ENCODE assay signal across 23 cellular contexts in genomic region chr11:78019808-78020207, GRCh38. TPM values are rescaled to one million over a fixed set of nuclear protein-coding genes. Genes with fewer than 3 reads are reported as not detected.
DNase-seq lines count a peak whose midpoint lies in the region; ATAC-seq and TF ChIP-seq lines count a peak whose summit lies in the region.
"Had no signal": no experiment of that assay in that cellular context is flagged by ENCODE, and none has a peak within 500 bp of the region (broad histone marks: within the 10 kb centered on the region; RNA-seq: fewer than 3 reads in every experiment).

No MANE protein-coding gene starts in this region.

- peak overlapping the region; percentile 6 for H3K27ac Mint-ChIP-seq in Caco-2 (ENCODE audit: unreplicated experiment)
- H3K27ac Mint-ChIP-seq: activated naive CD4-positive, alpha-beta T cell treated with anti-CD3 and anti-CD28 coated beads, Interleukin-2, amount 50 U/mL, for 24 hours; CD4-positive, alpha-beta T cell; naive thymus-derived CD4-positive, alpha-beta T cell had no signal

- H3K36me3 Mint-ChIP-seq in Caco-2 (ENCODE audit: insufficient read depth, unreplicated experiment): no peaks in the 10 kb centered on the region
- H3K36me3 Mint-ChIP-seq: activated naive CD4-positive, alpha-beta T cell treated with anti-CD3 and anti-CD28 coated beads, Interleukin-2, amount 50 U/mL, for 24 hours; naive thymus-derived CD4-positive, alpha-beta T cell had no signal

- WGBS in SK-N-SH (ENCODE audit: low lambda C conversion rate): 51% methylated on average over 4 of the region's 4 CpGs

- DNase-seq in Caco-2 (no peak), SK-N-SH (no peak), kidney epithelial cell (ENCODE audit: low read depth) (peak; percentile 48), DMS153 (lab: John Stamatoyannopoulos, UW) (no peak), GM10266 (ENCODE audit: extremely low spot score) (no peak)
- DNase-seq: ACHN; activated CD4-positive, alpha-beta T cell treated with anti-CD3 and anti-CD28 coated beads for 4 hours; CD4-positive, alpha-beta T cell; effector CD4-positive, alpha-beta T cell; foreskin fibroblast; GM23248; naive thymus-derived CD4-positive, alpha-beta T cell; NCI-H1436 treated with DMSO at 0.1 percent for 48 hours; NCI-H345; Right ventricle myocardium superior; stimulated activated CD4-positive, alpha-beta T cell treated with anti-CD3 and anti-CD28 coated beads, Interleukin-12 subunit alpha, Interleukin-12 subunit beta, amount 100 ng/mL, for 4 hours; stimulated activated naive CD4-positive, alpha-beta T cell; upper lobe of left lung had no signal

- no peaks in the 10 kb centered on the region for H3F3A ChIP-seq in SK-N-SH (replicated peaks; ENCODE audit: insufficient read depth)

- BruUV-seq in Caco-2 (replicated peaks; lab: Mats Ljungman, UMichigan): no TSS peak

- ATAC-seq in HG02610 (IDR thresholded peaks at IDR 0.05; ENCODE audit: unreplicated experiment): no peak
- ATAC-seq: naive thymus-derived CD4-positive, alpha-beta T cell had no signal

- TF ChIP-seq CTCF in Caco-2 (IDR thresholded peaks at IDR 0.05; ENCODE audit: insufficient read depth in 1 of 2, low read depth in 1 of 2, low read length in 1 of 2, severe bottlenecking in 1 of 2, unreplicated experiment in 1 of 2) (no peak), SK-N-SH (IDR thresholded peaks at IDR 0.05) (no peak), kidney epithelial cell (IDR thresholded peaks at IDR 0.05; ENCODE audit: insufficient read depth, low read length, poor library complexity, severe bottlenecking) (no peak), GM10266 (IDR thresholded peaks at IDR 0.05; ENCODE audit: control insufficient read depth, insufficient read depth, low read depth, missing control alignments) (no peak)

- H3K9me3 Mint-ChIP-seq in Caco-2 (ENCODE audit: unreplicated experiment): no peaks in the 10 kb centered on the region
- H3K9me3 Mint-ChIP-seq: activated naive CD4-positive, alpha-beta T cell treated with anti-CD3 and anti-CD28 coated beads, Interleukin-2, amount 50 U/mL, for 24 hours; CD4-positive, alpha-beta T cell; naive thymus-derived CD4-positive, alpha-beta T cell had no signal

- CTCF ChIA-PET in Caco-2 (lab: Charles Lee) (interaction anchor here (0.6 to 1.8 kb wide), 2 partner anchors 16 to 20 kb away, joined by 6 to 9 read pairs; no protein-coding TSS in a partner anchor), SK-N-SH (lab: Yijun Ruan, JAX) (interaction anchor here (1.3 kb wide), 1 partner anchor 26 kb away, joined by 6 read pairs; no protein-coding TSS in a partner anchor)

- peaks cover 14% of the 10 kb centered on the region for H3K4me1 Mint-ChIP-seq in Caco-2 (ENCODE audit: low read depth, unreplicated experiment)

- no peaks in the 10 kb centered on the region for H3K79me2 ChIP-seq in SK-N-SH (ENCODE audit: insufficient read depth)

- no peak overlapping the region for H3K4me3 Mint-ChIP-seq in Caco-2 (ENCODE audit: unreplicated experiment)
- H3K4me3 Mint-ChIP-seq: activated naive CD4-positive, alpha-beta T cell treated with anti-CD3 and anti-CD28 coated beads, Interleukin-2, amount 50 U/mL, for 24 hours; CD4-positive, alpha-beta T cell; naive thymus-derived CD4-positive, alpha-beta T cell had no signal

- H3K4me3 ChIP-seq in Caco-2 (ENCODE audit: low read depth, low read length) (no peak overlapping the region), SK-N-SH (ENCODE audit: low read depth in 2 of 2, low read length in 1 of 2) (no peak overlapping the region), kidney epithelial cell (ENCODE audit: low read depth, low read length) (no peak overlapping the region)
- H3K4me3 ChIP-seq: GM23248, prostate gland had no signal

- no peaks in the 10 kb centered on the region for H4K20me1 ChIP-seq in SK-N-SH (ENCODE audit: insufficient read depth)

- intact Hi-C loops in Caco-2 (cut with micrococcal nuclease; ENCODE audit: unreplicated experiment): loop anchor here (1.0 to 2.0 kb wide), 2 partner anchors 20 to 27 kb away; no protein-coding TSS in a partner anchor

- H3K27ac ChIP-seq in SK-N-SH (ENCODE audit: low read depth in 2 of 2, low read length in 1 of 2): peak overlapping the region in 1 of 2 experiments; percentile 3; a peak in 1 of 4 replicates
- H3K27ac ChIP-seq: GM23248, prostate gland, upper lobe of left lung had no signal

- H3K9ac ChIP-seq in SK-N-SH: no peak overlapping the region
- H3K9ac ChIP-seq: GM23248 had no signal

- no peak for TF ChIP-seq RAD21 in SK-N-SH (IDR thresholded peaks at IDR 0.05; ENCODE audit: low read length)

- H3K4me1 ChIP-seq in Caco-2 (peaks cover 20% of the 10 kb centered on the region; the same call in 1 of the 2 replicates), SK-N-SH (ENCODE audit: control insufficient read depth in 1 of 2, insufficient read depth in 2 of 2, low read depth in 1 of 2, low read length in 1 of 2) (no peaks in the 10 kb centered on the region)
- H3K4me1 ChIP-seq: prostate gland had no signal

- H3K36me3 ChIP-seq in Caco-2 (ENCODE audit: control insufficient read depth, insufficient read depth, low read length) (no peaks in the 10 kb centered on the region), SK-N-SH (replicated peaks in 1 of 2; ENCODE audit: control insufficient read depth in 1 of 2, insufficient read depth in 2 of 2, low read length in 1 of 2) (no peaks in the 10 kb centered on the region), kidney epithelial cell (ENCODE audit: control insufficient read depth, insufficient read depth, low read length) (no peaks in the 10 kb centered on the region)

- POLR2A ChIA-PET in Caco-2 (lab: Charles Lee) (no interaction called here), SK-N-SH (lab: Yijun Ruan, JAX) (no interaction called here)

- H3K9me3 ChIP-seq in Caco-2 (no peaks in the 10 kb centered on the region), SK-N-SH (no peaks in the 10 kb centered on the region)
- H3K9me3 ChIP-seq: prostate gland, upper lobe of left lung had no signal

- no peak overlapping the region for H3K4me2 ChIP-seq in SK-N-SH

- TF ChIP-seq EP300 in SK-N-SH (IDR thresholded peaks at IDR 0.05; ENCODE audit: borderline replicate concordance in 1 of 2, low read depth in 1 of 2, low read length in 1 of 2): no peak

- no peak overlapping the region; the same call in 1 of the 2 replicates for H2AFZ ChIP-seq in SK-N-SH (ENCODE audit: low read depth)
- H2AFZ ChIP-seq: GM23248 had no signal

- H3K27me3 Mint-ChIP-seq in Caco-2 (ENCODE audit: insufficient read depth, unreplicated experiment): no peaks in the 10 kb centered on the region

- H3K27me3 ChIP-seq in Caco-2 (replicated peaks; ENCODE audit: control insufficient read depth, insufficient read depth, low read length) (no peaks in the 10 kb centered on the region), SK-N-SH (ENCODE audit: insufficient read depth) (no peaks in the 10 kb centered on the region), kidney epithelial cell (ENCODE audit: control insufficient read depth, insufficient read depth, low read length) (no peaks in the 10 kb centered on the region)
- H3K27me3 ChIP-seq: upper lobe of left lung had no signal

- H3K9me2 ChIP-seq in SK-N-SH: no peaks in the 10 kb centered on the region

TF ChIP-seq in SK-N-SH, 30 proteins besides CTCF, POLR2A, EP300 and RAD21:
- TF ChIP-seq GABPA (IDR thresholded peaks at IDR 0.05; ENCODE audit: low read depth): no peak
- TF ChIP-seq FOSL2 (IDR thresholded peaks at IDR 0.05; ENCODE audit: borderline replicate concordance, low read depth): peak; percentile 14; the same call in 1 of the 2 replicates
- no peak for TF ChIP-seq FOXM1 (IDR thresholded peaks at IDR 0.05; ENCODE audit: low read depth)
- no peak for TF ChIP-seq REST (IDR thresholded peaks at IDR 0.05; ENCODE audit: low read depth, low read length)

RNA-seq across cellular contexts. Expression of gene KCTD14, which starts 3.3 kb away (rescaled TPM):
- total RNA-seq in Caco-2 (2022): 8.2 and 9.1 TPM in 2 replicates
- 0.25 and 0.32 TPM in 2 replicates for polyA plus RNA-seq in SK-N-SH (2012; rRNA removed)
- 0.36 and 0.41 TPM in 2 replicates for polyA plus RNA-seq in SK-N-SH (2012; cell fraction: cytosol; rRNA removed)
- polyA plus RNA-seq in SK-N-SH (2012; cell fraction: nucleus; rRNA removed): 0.21 and 0.23 TPM in 2 replicates
- 6.2 and 6.7 TPM in 2 replicates for total RNA-seq in kidney epithelial cell
- total RNA-seq: Right ventricle myocardium superior had no signal

RNA-seq across cellular contexts. Expression of gene INTS4, which starts 25.3 kb away (rescaled TPM):
- total RNA-seq in Caco-2 (2022): 86.7 and 88.7 TPM in 2 replicates
- 23.0 and 30.0 TPM in 2 replicates for polyA plus RNA-seq in SK-N-SH (2012; rRNA removed)
- 13.5 and 16.9 TPM in 2 replicates for polyA plus RNA-seq in SK-N-SH (2012; cell fraction: cytosol; rRNA removed)
- 73.0 and 105 TPM in 2 replicates for polyA plus RNA-seq in SK-N-SH (2012; cell fraction: nucleus; rRNA removed)
- 22.8 and 32.5 TPM in 2 replicates for total RNA-seq in kidney epithelial cell

RNA-seq across cellular contexts. Expression of gene THRSP, which starts 43.9 kb away (rescaled TPM):
- 0.25 TPM in 1 of 2 replicates, not detected in the other for total RNA-seq in Caco-2 (2022)
- polyA plus RNA-seq in SK-N-SH (2012; rRNA removed): 0.10 TPM in 1 of 2 replicates, not detected in the other
- polyA plus RNA-seq in SK-N-SH (2012; cell fraction: cytosol; rRNA removed): 0.04 TPM in 1 of 2 replicates, not detected in the other
- polyA plus RNA-seq in SK-N-SH (2012; cell fraction: nucleus; rRNA removed): 0.23 and 0.45 TPM in 2 replicates
- not detected in 2 replicates for total RNA-seq in kidney epithelial cell
- total RNA-seq: CD4-positive, alpha-beta T cell; G401; GM23248; LHCN-M2; naive thymus-derived CD4-positive, alpha-beta T cell; prostate gland had no signal
- polyA plus RNA-seq: GM23248; naive thymus-derived CD4-positive, alpha-beta T cell had no signal

RNA-seq across cellular contexts. Expression of gene NDUFC2, which starts 59.9 kb away (rescaled TPM):
- total RNA-seq in Caco-2 (2022) (732 and 805 TPM in 2 replicates), kidney epithelial cell (98.5 and 155 TPM in 2 replicates)
- 198 and 235 TPM in 2 replicates for polyA plus RNA-seq in SK-N-SH (2012; rRNA removed)
- polyA plus RNA-seq in SK-N-SH (2012; cell fraction: cytosol; rRNA removed): 137 and 183 TPM in 2 replicates
- polyA plus RNA-seq in SK-N-SH (2012; cell fraction: nucleus; rRNA removed): 76.3 and 139 TPM in 2 replicates
